15 cellular contexts compared by ENCODE assay signal in genomic region chr3:100427694-100428093, GRCh38. TPM values are rescaled to one million over a fixed set of nuclear protein-coding genes. Genes with fewer than 3 reads are reported as not detected.
DNase-seq lines count a peak whose midpoint lies in the region; ATAC-seq, FAIRE-seq and TF ChIP-seq lines count a peak whose summit lies in the region.
"Had no signal": no experiment of that assay in that cellular context is flagged by ENCODE, and none has a peak within 500 bp of the region (broad histone marks: within the 10 kb centered on the region; RNA-seq: fewer than 3 reads in every experiment).

No MANE protein-coding gene starts in this region.

- H3K4me1 ChIP-seq in fibroblast of lung (ENCODE audit: control insufficient read depth, extremely low read depth, insufficient read depth, low read length) (no peaks in the 10 kb centered on the region), thoracic aorta (ENCODE audit: control insufficient read depth in 1 of 2, low read depth in 2 of 2) (peaks cover 6 to 32% of the 10 kb centered on the region in 2 donors), kidney (ENCODE audit: control insufficient read depth in 1 of 2, insufficient read depth in 1 of 2, low read depth in 1 of 2, low read length in 2 of 2) (peaks cover 4 to 17% of the 10 kb centered on the region in 2 donors)

- H3K4me3 ChIP-seq in fibroblast of lung (replicated peaks in 1 of 4; ENCODE audit: control extremely low read depth in 1 of 4, insufficient read depth in 1 of 4, low read depth in 3 of 4, low read length in 4 of 4) (no peak overlapping the region), thoracic aorta (peak overlapping the region; percentile 48), kidney (ENCODE audit: low read length in 2 of 2) (no peak overlapping the region)

- FAIRE-seq in kidney (lab: Jason Lieb, UNC): no peak

- H4K20me1 ChIP-seq in fibroblast of lung (ENCODE audit: control insufficient read depth, extremely low read depth, insufficient read depth, low read length): no peaks in the 10 kb centered on the region

- no peak for TF ChIP-seq CTCF in fibroblast of lung (conservative IDR thresholded peaks at IDR 0.05 in 1 of 2, IDR thresholded peaks at IDR 0.05 in 1 of 2; ENCODE audit: low read depth in 1 of 2, low read length in 2 of 2)
- TF ChIP-seq CTCF in thoracic aorta (IDR thresholded peaks at IDR 0.05): no peak
- no peak for TF ChIP-seq CTCF in kidney (IDR thresholded peaks at IDR 0.05; ENCODE audit: borderline replicate concordance, extremely low read depth, insufficient read depth)
- TF ChIP-seq CTCF in activated CD8-positive, alpha-beta T cell treated with anti-CD3 and anti-CD28 coated beads for 36 hours (IDR thresholded peaks at IDR 0.05): no peak

- CTCF ChIA-PET in activated CD8-positive, alpha-beta T cell treated with anti-CD3 and anti-CD28 coated beads for 36 hours (lab: Charles Lee): interaction anchor here (1.6 to 1.7 kb wide), 2 partner anchors 12 to 35 kb away, joined by 6 to 7 read pairs; no protein-coding TSS in a partner anchor

- ATAC-seq in thoracic aorta (ENCODE audit: insufficient number of reproducible peaks, low FRiP score, low read depth) (no peak), HG02970 (IDR thresholded peaks at IDR 0.05; ENCODE audit: low FRiP score, unreplicated experiment) (no peak)
- ATAC-seq in activated CD8-positive, alpha-beta T cell treated with anti-CD3 and anti-CD28 coated beads for 36 hours: no peak
- ATAC-seq: CD8-positive, alpha-beta T cell; PC-3 had no signal

- H3K27me3 ChIP-seq in fibroblast of lung (ENCODE audit: control insufficient read depth, insufficient read depth, low read length) (no peaks in the 10 kb centered on the region), thoracic aorta (replicated peaks; ENCODE audit: insufficient read depth) (no peaks in the 10 kb centered on the region)

- no peak overlapping the region for H3K4me2 ChIP-seq in fibroblast of lung (ENCODE audit: extremely low read depth, insufficient read depth, low read length)
- H3K4me2 ChIP-seq: KMS-11 had no signal

- H3K9me3 ChIP-seq in fibroblast of lung (ENCODE audit: control insufficient read depth, insufficient read depth, low read depth, low read length) (no peaks in the 10 kb centered on the region), thoracic aorta (no peaks in the 10 kb centered on the region), kidney (ENCODE audit: control insufficient read depth in 1 of 2, low read length in 2 of 2) (no peaks in the 10 kb centered on the region)

- H3K27ac ChIP-seq in fibroblast of lung (ENCODE audit: insufficient read depth, low read length) (no peak overlapping the region), thoracic aorta (peak overlapping the region in 1 of 2 donors; percentile 6), kidney (ENCODE audit: low read depth in 2 of 2, low read length in 2 of 2) (no peak overlapping the region)
- H3K27ac ChIP-seq: KMS-11 had no signal

- intact Hi-C loops in kidney (cut with DNase I): no loop called here
- intact Hi-C loops in activated CD8-positive, alpha-beta T cell treated with anti-CD3 and anti-CD28 coated beads for 36 hours (cut with micrococcal nuclease): no loop called here

- no peak overlapping the region for H2AFZ ChIP-seq in fibroblast of lung (ENCODE audit: low read length)

- H3K9me3 Mint-ChIP-seq in activated CD8-positive, alpha-beta T cell treated with anti-CD3 and anti-CD28 coated beads for 36 hours: no peaks in the 10 kb centered on the region
- H3K9me3 Mint-ChIP-seq: CD8-positive, alpha-beta T cell had no signal

- H3K4me1 Mint-ChIP-seq in activated CD8-positive, alpha-beta T cell treated with anti-CD3 and anti-CD28 coated beads for 36 hours (ENCODE audit: low read depth): no peaks in the 10 kb centered on the region

- no peaks in the 10 kb centered on the region for H3K36me3 Mint-ChIP-seq in activated CD8-positive, alpha-beta T cell treated with anti-CD3 and anti-CD28 coated beads for 36 hours (ENCODE audit: low read depth)
- H3K36me3 Mint-ChIP-seq: CD8-positive, alpha-beta T cell had no signal

- H3K27me3 Mint-ChIP-seq in activated CD8-positive, alpha-beta T cell treated with anti-CD3 and anti-CD28 coated beads for 36 hours: no peaks in the 10 kb centered on the region

- H3K36me3 ChIP-seq in fibroblast of lung (ENCODE audit: control insufficient read depth, insufficient read depth, low read length): no peaks in the 10 kb centered on the region
- no peaks in the 10 kb centered on the region for H3K36me3 ChIP-seq in thoracic aorta
- H3K36me3 ChIP-seq in kidney (ENCODE audit: control insufficient read depth in 1 of 2, insufficient read depth in 2 of 2, low read length in 2 of 2): no peaks in the 10 kb centered on the region

- POLR2A ChIA-PET in activated CD8-positive, alpha-beta T cell treated with anti-CD3 and anti-CD28 coated beads for 36 hours (lab: Charles Lee): interaction anchor here (0.6 to 0.7 kb wide), 2 partner anchors 26 to 93 kb away, joined by 3 read pairs; partner anchors contain the start of genes LNP1 and TOMM70

- H3K4me3 Mint-ChIP-seq in activated CD8-positive, alpha-beta T cell treated with anti-CD3 and anti-CD28 coated beads for 36 hours: no peak overlapping the region
- H3K4me3 Mint-ChIP-seq: CD8-positive, alpha-beta T cell had no signal

- no peak overlapping the region for H3K27ac Mint-ChIP-seq in activated CD8-positive, alpha-beta T cell treated with anti-CD3 and anti-CD28 coated beads for 36 hours
- H3K27ac Mint-ChIP-seq: CD8-positive, alpha-beta T cell had no signal

- H3K9ac ChIP-seq in fibroblast of lung (ENCODE audit: insufficient read depth, low read length) (no peak overlapping the region), kidney (ENCODE audit: low read length in 2 of 2) (no peak overlapping the region)
- H3K9ac ChIP-seq: KMS-11 had no signal

- no peaks in the 10 kb centered on the region for H3K79me2 ChIP-seq in fibroblast of lung (ENCODE audit: control insufficient read depth, insufficient read depth, low read length)

- peak; percentile 93 for DNase-seq in amniotic epithelial cell (ENCODE audit: low read depth)
- DNase-seq in fibroblast of lung (ENCODE audit: low read depth in 2 of 2): peak; percentile 6 to 19
- DNase-seq in hepatic stellate cell (ENCODE audit: low spot score): peak; percentile 7
- no peak for DNase-seq in thoracic aorta (ENCODE audit: low spot score)
- no peak for DNase-seq in kidney
- DNase-seq in activated CD8-positive, alpha-beta T cell treated with anti-CD3 and anti-CD28 coated beads for 36 hours: no peak
- DNase-seq: CD8-positive, alpha-beta T cell; EL; GOT3; MM.1S; NCI-H1105; NCI-H1694 treated with DMSO at 0.1 percent for 48 hours; PC-3 had no signal

RNA-seq across cellular contexts. Expression of gene LNP1, which starts 26.4 kb away (rescaled TPM):
- total RNA-seq in fibroblast of lung: 3.1 and 4.1 TPM in 2 replicates
- polyA plus RNA-seq in fibroblast of lung: 3.5 and 4.7 TPM in 2 replicates
- polyA plus RNA-seq in fibroblast of lung (2012): 1.9 and 2.4 TPM in 2 replicates
- polyA minus RNA-seq in fibroblast of lung (ENCODE audit: low replicate concordance): 0.79 and 2.6 TPM in 2 replicates
- total RNA-seq in thoracic aorta: 10 to 100 TPM in 1 of 2 donors, 1 to 10 TPM in 1; 3.0 to 11.4 TPM
- total RNA-seq in kidney: 4.4 TPM
- 1.7 TPM for polyA plus RNA-seq in kidney (ENCODE audit: insufficient read depth, low read depth, low replicate concordance)
- 1 to 10 TPM; 2.5 TPM for total RNA-seq in activated CD8-positive, alpha-beta T cell treated with anti-CD3 and anti-CD28 coated beads for 36 hours

RNA-seq across cellular contexts. Expression of gene TOMM70, which starts 26.8 kb away (rescaled TPM):
- 50.8 and 56.1 TPM in 2 replicates for total RNA-seq in fibroblast of lung
- polyA plus RNA-seq in fibroblast of lung: 41.8 and 44.2 TPM in 2 replicates
- 32.7 and 36.8 TPM in 2 replicates for polyA plus RNA-seq in fibroblast of lung (2012)
- polyA minus RNA-seq in fibroblast of lung (ENCODE audit: low replicate concordance): 2.8 and 6.1 TPM in 2 replicates
- 10 to 100 TPM; 22.5 to 30.3 TPM for total RNA-seq in thoracic aorta
- total RNA-seq in kidney: 42.7 TPM
- 27.6 TPM for polyA plus RNA-seq in kidney (ENCODE audit: insufficient read depth, low read depth, low replicate concordance)
- 10 to 100 TPM; 56.2 to 57.8 TPM for total RNA-seq in activated CD8-positive, alpha-beta T cell treated with anti-CD3 and anti-CD28 coated beads for 36 hours

Comparison
In these comparisons a context has a peak if more than half of its experiments do, and no peak if none do; other contexts are left out.
1. DNase-seq: peak in amniotic epithelial cell (single experiment), fibroblast of lung (2 of 2) and hepatic stellate cell (single experiment); none in thoracic aorta (single experiment), kidney (single experiment) and activated CD8-positive, alpha-beta T cell treated with anti-CD3 and anti-CD28 coated beads for 36 hours (single experiment).